ENCODE assay signal across 8 cellular contexts in genomic region chr17:38604479-38605229, GRCh38.
DNase-seq lines count a peak whose midpoint lies in the region; ATAC-seq lines count a peak whose summit lies in the region.

No MANE protein-coding gene starts in this region.

- peak overlapping the region; percentile 67 to 74 for H3K4me3 Mint-ChIP-seq in effector memory CD8-positive, alpha-beta T cell

- H3K36me3 Mint-ChIP-seq in effector memory CD8-positive, alpha-beta T cell (ENCODE audit: insufficient read depth), result peaks cover 3% of the 10 kb centered on the region

- no peak overlapping the region for H3K27ac Mint-ChIP-seq in effector memory CD8-positive, alpha-beta T cell

- ATAC-seq in effector memory CD8-positive, alpha-beta T cell (replicated peaks), result peak; percentile 34
- no peak for ATAC-seq in GM21447 (IDR thresholded peaks at IDR 0.05; ENCODE audit: unreplicated experiment)

- no peaks in the 10 kb centered on the region for H3K9me3 Mint-ChIP-seq in effector memory CD8-positive, alpha-beta T cell

- peaks cover 14 to 18% of the 10 kb centered on the region in 2 donors for H3K4me1 Mint-ChIP-seq in effector memory CD8-positive, alpha-beta T cell (ENCODE audit: low read depth in 2 of 2)

- H3K27me3 Mint-ChIP-seq in effector memory CD8-positive, alpha-beta T cell, result peaks cover 57 to 88% of the 10 kb centered on the region in 2 donors

- DNase-seq in NCI-H1092 treated with DMSO at 0.1 percent for 48 hours (lab: John Stamatoyannopoulos, UW) (peak; percentile 60), NCI-H1092 (lab: John Stamatoyannopoulos, UW) (no peak), RPMI8226 (peak; percentile 49), amniotic stem cell (lab: John Stamatoyannopoulos, UW) (no peak), NCI-H1105 (lab: John Stamatoyannopoulos, UW) (no peak)
- no peak for DNase-seq in effector memory CD8-positive, alpha-beta T cell
- DNase-seq in stimulated activated CD4-positive, alpha-beta T cell treated with anti-CD3 and anti-CD28 coated beads, Interleukin-2, amount 100 ng/mL, for 4 hours (ENCODE audit: low read depth), result peak; percentile 5

Comparison
In these comparisons a context has a peak if more than half of its experiments do, and no peak if none do; other contexts are left out.
1. DNase-seq: peak in NCI-H1092 treated with DMSO at 0.1 percent for 48 hours (single experiment), RPMI8226 (single experiment) and stimulated activated CD4-positive, alpha-beta T cell treated with anti-CD3 and anti-CD28 coated beads, Interleukin-2, amount 100 ng/mL, for 4 hours (single experiment); none in NCI-H1092 (single experiment), effector memory CD8-positive, alpha-beta T cell (0 of 3), amniotic stem cell (single experiment) and NCI-H1105 (single experiment).